Comparison of ENCODE assay signal across 13 cellular contexts in genomic region chr5:119271758-119272730, GRCh38.
DNase-seq lines count a peak whose midpoint lies in the region; ATAC-seq and TF ChIP-seq lines count a peak whose summit lies in the region.
"Had no signal": no experiment of that assay in that cellular context is flagged by ENCODE, and none has a peak within 500 bp of the region (broad histone marks: within the 10 kb centered on the region; RNA-seq: fewer than 3 reads in every experiment).

No MANE protein-coding gene starts in this region.

- H3K27ac ChIP-seq in vagina, result peak overlapping the region; percentile 10
- H3K27ac ChIP-seq: SK-N-MC had no signal

- no peak for ATAC-seq in GM19328 (IDR thresholded peaks at IDR 0.05; ENCODE audit: unreplicated experiment)
- no peak for ATAC-seq in HG03520 (IDR thresholded peaks at IDR 0.05; ENCODE audit: unreplicated experiment)
- ATAC-seq: mucosa of descending colon, sciatic nerve had no signal

- POLR2A ChIA-PET in activated CD4-positive, alpha-beta memory T cell treated with anti-CD3 and anti-CD28 coated beads for 36 hours (lab: Charles Lee), result interaction anchor here (1.2 to 4.6 kb wide), 8 partner anchors 11 to 85 kb away, joined by 3 to 37 read pairs (median 6); partner anchors contain the start of gene TNFAIP8

- intact Hi-C loops in activated CD4-positive, alpha-beta memory T cell treated with anti-CD3 and anti-CD28 coated beads for 36 hours (cut with micrococcal nuclease), result no loop called here
- intact Hi-C loops in vagina (cut with DNase I), result loop anchor here (10.0 kb wide), 1 partner anchor 53 kb away; no protein-coding TSS in a partner anchor

- TF ChIP-seq CTCF in fibroblast of villous mesenchyme (IDR thresholded peaks at IDR 0.05; ENCODE audit: insufficient read depth, low read depth, low read length) (no peak), vagina (IDR thresholded peaks at IDR 0.05) (no peak)

- TF ChIP-seq POLR2A in vagina (IDR thresholded peaks at IDR 0.05), result no peak

- H3K9me3 Mint-ChIP-seq in activated naive CD4-positive, alpha-beta T cell treated with anti-CD3 and anti-CD28 coated beads, Interleukin-2, amount 50 U/mL, for 24 hours, result peaks cover 7% of the 10 kb centered on the region
- H3K9me3 Mint-ChIP-seq in activated CD4-positive, alpha-beta memory T cell treated with anti-CD3 and anti-CD28 coated beads for 36 hours, result no peaks in the 10 kb centered on the region

- no peaks in the 10 kb centered on the region for H3K27me3 ChIP-seq in vagina

- H3K27me3 Mint-ChIP-seq in activated naive CD4-positive, alpha-beta T cell treated with anti-CD3 and anti-CD28 coated beads, Interleukin-2, amount 50 U/mL, for 24 hours, result no peaks in the 10 kb centered on the region
- H3K27me3 Mint-ChIP-seq in activated CD4-positive, alpha-beta memory T cell treated with anti-CD3 and anti-CD28 coated beads for 36 hours, result no peaks in the 10 kb centered on the region

- H3K36me3 Mint-ChIP-seq in activated naive CD4-positive, alpha-beta T cell treated with anti-CD3 and anti-CD28 coated beads, Interleukin-2, amount 50 U/mL, for 24 hours, result peaks cover 14% of the 10 kb centered on the region
- H3K36me3 Mint-ChIP-seq in activated CD4-positive, alpha-beta memory T cell treated with anti-CD3 and anti-CD28 coated beads for 36 hours, result peaks cover 26% of the 10 kb centered on the region

- no peaks in the 10 kb centered on the region for H3K9me3 ChIP-seq in vagina
- H3K9me3 ChIP-seq: mucosa of descending colon had no signal

- H3K4me3 Mint-ChIP-seq in activated naive CD4-positive, alpha-beta T cell treated with anti-CD3 and anti-CD28 coated beads, Interleukin-2, amount 50 U/mL, for 24 hours, result peak overlapping the region; percentile 99
- H3K4me3 Mint-ChIP-seq in activated CD4-positive, alpha-beta memory T cell treated with anti-CD3 and anti-CD28 coated beads for 36 hours, result peak overlapping the region; percentile 78

- no peaks in the 10 kb centered on the region for H3K36me3 ChIP-seq in vagina

- H3K4me1 Mint-ChIP-seq in activated naive CD4-positive, alpha-beta T cell treated with anti-CD3 and anti-CD28 coated beads, Interleukin-2, amount 50 U/mL, for 24 hours, result peaks cover 74% of the 10 kb centered on the region
- peaks cover 69% of the 10 kb centered on the region for H3K4me1 Mint-ChIP-seq in activated CD4-positive, alpha-beta memory T cell treated with anti-CD3 and anti-CD28 coated beads for 36 hours (ENCODE audit: low read depth)

- H3K4me3 ChIP-seq in fibroblast of villous mesenchyme (ENCODE audit: low read depth, low read length), result no peak overlapping the region
- no peak overlapping the region for H3K4me3 ChIP-seq in vagina
- H3K4me3 ChIP-seq: mucosa of descending colon, SK-N-MC had no signal

- H3K4me1 ChIP-seq in vagina, result peaks cover 58% of the 10 kb centered on the region

- DNase-seq in activated naive CD4-positive, alpha-beta T cell treated with Interleukin-2 at 50 U/mL for 16 hours, result no peak
- no peak for DNase-seq in activated CD4-positive, alpha-beta memory T cell treated with anti-CD3 and anti-CD28 coated beads for 36 hours
- DNase-seq in fibroblast of villous mesenchyme (ENCODE audit: low read depth), result peak; percentile 19
- DNase-seq in vagina (ENCODE audit: extremely low spot score in 2 of 2), result no peak
- no peak for DNase-seq in stimulated activated naive CD4-positive, alpha-beta T cell (lab: John Stamatoyannopoulos, UW)
- DNase-seq: mucosa of descending colon, NCI-H1092, NCI-H524 had no signal

- peak overlapping the region; percentile 97 for H3K27ac Mint-ChIP-seq in activated naive CD4-positive, alpha-beta T cell treated with anti-CD3 and anti-CD28 coated beads, Interleukin-2, amount 50 U/mL, for 24 hours
- H3K27ac Mint-ChIP-seq in activated CD4-positive, alpha-beta memory T cell treated with anti-CD3 and anti-CD28 coated beads for 36 hours, result peak overlapping the region; percentile 99

- CTCF ChIA-PET in activated CD4-positive, alpha-beta memory T cell treated with anti-CD3 and anti-CD28 coated beads for 36 hours (lab: Charles Lee), result interaction anchor here (0.9 to 3.3 kb wide), 7 partner anchors 16 to 140 kb away, joined by 3 to 15 read pairs (median 5); no protein-coding TSS in a partner anchor
